ENCODE assay signal across 1 cellular context in the genomic region with DNA sequence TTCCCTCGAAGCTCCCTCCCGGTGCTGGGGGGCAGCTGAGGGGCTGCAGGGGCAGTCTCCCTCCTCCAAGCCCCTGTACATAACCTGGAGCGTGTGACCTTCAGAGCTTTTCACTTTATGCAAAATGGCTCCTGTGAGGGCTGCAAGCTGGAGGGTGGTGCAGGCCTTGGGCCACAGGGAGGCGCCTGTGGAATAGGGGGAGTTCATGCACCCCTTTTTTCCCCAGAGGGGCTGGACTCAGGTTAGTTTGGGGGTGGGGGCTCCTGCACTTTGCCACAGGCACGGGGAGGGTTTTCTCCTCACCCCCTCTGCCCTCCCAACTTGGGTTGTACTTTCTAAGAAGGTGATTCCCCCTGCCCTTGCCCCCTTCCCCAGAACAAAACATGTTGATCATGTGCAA.
TF ChIP-seq lines count a peak whose summit lies in the region.

No MANE protein-coding gene starts in this region.

TF ChIP-seq in HEK293, 187 proteins besides CTCF, POLR2A, EP300 and RAD21 (continued from another document):
- TF ChIP-seq, protein P1, sequence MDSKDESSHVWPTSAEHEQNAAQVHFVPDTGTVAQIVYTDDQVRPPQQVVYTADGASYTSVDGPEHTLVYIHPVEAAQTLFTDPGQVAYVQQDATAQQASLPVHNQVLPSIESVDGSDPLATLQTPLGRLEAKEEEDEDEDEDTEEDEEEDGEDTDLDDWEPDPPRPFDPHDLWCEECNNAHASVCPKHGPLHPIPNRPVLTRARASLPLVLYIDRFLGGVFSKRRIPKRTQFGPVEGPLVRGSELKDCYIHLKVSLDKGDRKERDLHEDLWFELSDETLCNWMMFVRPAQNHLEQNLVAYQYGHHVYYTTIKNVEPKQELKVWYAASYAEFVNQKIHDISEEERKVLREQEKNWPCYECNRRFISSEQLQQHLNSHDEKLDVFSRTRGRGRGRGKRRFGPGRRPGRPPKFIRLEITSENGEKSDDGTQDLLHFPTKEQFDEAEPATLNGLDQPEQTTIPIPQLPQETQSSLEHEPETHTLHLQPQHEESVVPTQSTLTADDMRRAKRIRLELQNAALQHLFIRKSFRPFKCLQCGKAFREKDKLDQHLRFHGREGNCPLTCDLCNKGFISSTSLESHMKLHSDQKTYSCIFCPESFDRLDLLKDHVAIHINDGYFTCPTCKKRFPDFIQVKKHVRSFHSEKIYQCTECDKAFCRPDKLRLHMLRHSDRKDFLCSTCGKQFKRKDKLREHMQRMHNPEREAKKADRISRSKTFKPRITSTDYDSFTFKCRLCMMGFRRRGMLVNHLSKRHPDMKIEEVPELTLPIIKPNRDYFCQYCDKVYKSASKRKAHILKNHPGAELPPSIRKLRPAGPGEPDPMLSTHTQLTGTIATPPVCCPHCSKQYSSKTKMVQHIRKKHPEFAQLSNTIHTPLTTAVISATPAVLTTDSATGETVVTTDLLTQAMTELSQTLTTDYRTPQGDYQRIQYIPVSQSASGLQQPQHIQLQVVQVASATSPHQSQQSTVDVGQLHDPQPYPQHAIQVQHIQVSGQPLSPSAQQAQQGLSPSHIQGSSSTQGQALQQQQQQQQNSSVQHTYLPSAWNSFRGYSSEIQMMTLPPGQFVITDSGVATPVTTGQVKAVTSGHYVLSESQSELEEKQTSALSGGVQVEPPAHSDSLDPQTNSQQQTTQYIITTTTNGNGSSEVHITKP (tag by site-specific recombination; IDR thresholded peaks at IDR 0.05), result peak; percentile 65
- no peak for TF ChIP-seq ZNF561 (tag by site-specific recombination; IDR thresholded peaks at IDR 0.05; ENCODE audit: borderline replicate concordance)
- TF ChIP-seq ZBTB48 (tag by site-specific recombination; IDR thresholded peaks at IDR 0.05), result no peak
- TF ChIP-seq ZNF2 (tag by site-specific recombination; IDR thresholded peaks at IDR 0.05), result no peak
- TF ChIP-seq ZNF223 (tag by site-specific recombination; IDR thresholded peaks at IDR 0.05), result peak; percentile 48; the same call in 1 of the 2 replicates
- TF ChIP-seq, protein P2, sequence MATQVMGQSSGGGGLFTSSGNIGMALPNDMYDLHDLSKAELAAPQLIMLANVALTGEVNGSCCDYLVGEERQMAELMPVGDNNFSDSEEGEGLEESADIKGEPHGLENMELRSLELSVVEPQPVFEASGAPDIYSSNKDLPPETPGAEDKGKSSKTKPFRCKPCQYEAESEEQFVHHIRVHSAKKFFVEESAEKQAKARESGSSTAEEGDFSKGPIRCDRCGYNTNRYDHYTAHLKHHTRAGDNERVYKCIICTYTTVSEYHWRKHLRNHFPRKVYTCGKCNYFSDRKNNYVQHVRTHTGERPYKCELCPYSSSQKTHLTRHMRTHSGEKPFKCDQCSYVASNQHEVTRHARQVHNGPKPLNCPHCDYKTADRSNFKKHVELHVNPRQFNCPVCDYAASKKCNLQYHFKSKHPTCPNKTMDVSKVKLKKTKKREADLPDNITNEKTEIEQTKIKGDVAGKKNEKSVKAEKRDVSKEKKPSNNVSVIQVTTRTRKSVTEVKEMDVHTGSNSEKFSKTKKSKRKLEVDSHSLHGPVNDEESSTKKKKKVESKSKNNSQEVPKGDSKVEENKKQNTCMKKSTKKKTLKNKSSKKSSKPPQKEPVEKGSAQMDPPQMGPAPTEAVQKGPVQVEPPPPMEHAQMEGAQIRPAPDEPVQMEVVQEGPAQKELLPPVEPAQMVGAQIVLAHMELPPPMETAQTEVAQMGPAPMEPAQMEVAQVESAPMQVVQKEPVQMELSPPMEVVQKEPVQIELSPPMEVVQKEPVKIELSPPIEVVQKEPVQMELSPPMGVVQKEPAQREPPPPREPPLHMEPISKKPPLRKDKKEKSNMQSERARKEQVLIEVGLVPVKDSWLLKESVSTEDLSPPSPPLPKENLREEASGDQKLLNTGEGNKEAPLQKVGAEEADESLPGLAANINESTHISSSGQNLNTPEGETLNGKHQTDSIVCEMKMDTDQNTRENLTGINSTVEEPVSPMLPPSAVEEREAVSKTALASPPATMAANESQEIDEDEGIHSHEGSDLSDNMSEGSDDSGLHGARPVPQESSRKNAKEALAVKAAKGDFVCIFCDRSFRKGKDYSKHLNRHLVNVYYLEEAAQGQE (tag by site-specific recombination; IDR thresholded peaks at IDR 0.05), result no peak
- TF ChIP-seq ZEB2 (tag by site-specific recombination; IDR thresholded peaks at IDR 0.05), result no peak
